In genomic region chr13:75411924-75412537, GRCh38 we compare ENCODE assay signal across 1 cellular context.
A peak's percentile ranks its signal among the peaks of the same experiment; 100 is the strongest.
TF ChIP-seq lines count a peak whose summit lies in the region.

No MANE protein-coding gene starts in this region.

TF ChIP-seq in HepG2, 621 proteins besides CTCF, POLR2A, EP300 and RAD21 (continued from another document and continues in another):
- no peak for TF ChIP-seq LCORL (IDR thresholded peaks at IDR 0.05)
- peak; percentile 82 for TF ChIP-seq LCORL (CRISPR knock-in tag; IDR thresholded peaks at IDR 0.05)
- TF ChIP-seq ZNF7 (CRISPR knock-in tag; IDR thresholded peaks at IDR 0.05): no peak
- TF ChIP-seq ZNF678 (CRISPR knock-in tag; IDR thresholded peaks at IDR 0.05): no peak
- TF ChIP-seq RXRB (CRISPR knock-in tag; IDR thresholded peaks at IDR 0.05; ENCODE audit: borderline replicate concordance): peak; percentile 93
- 0 out of 2 replicates have a peak, but pooled peaks have one; percentile 50 for TF ChIP-seq ZBTB25 (CRISPR knock-in tag; IDR thresholded peaks at IDR 0.05)
- no peak for TF ChIP-seq ZNF556 (CRISPR knock-in tag; IDR thresholded peaks at IDR 0.05; ENCODE audit: borderline replicate concordance)
- no peak for TF ChIP-seq STAT5B (CRISPR knock-in tag; IDR thresholded peaks at IDR 0.05)
- peak; percentile 99 for TF ChIP-seq SALL1 (CRISPR knock-in tag; IDR thresholded peaks at IDR 0.05)
- TF ChIP-seq ELF4 (CRISPR knock-in tag; IDR thresholded peaks at IDR 0.05; ENCODE audit: borderline replicate concordance): no peak
- TF ChIP-seq EHMT2 (IDR thresholded peaks at IDR 0.05; ENCODE audit: borderline replicate concordance, low read depth, low read length): no peak; the same call in 1 of the 2 replicates
- peak; percentile 69; the same call in 1 of the 2 replicates for TF ChIP-seq MAX (IDR thresholded peaks at IDR 0.05)
- TF ChIP-seq CREB3 (CRISPR knock-in tag; IDR thresholded peaks at IDR 0.05): no peak
- TF ChIP-seq CEBPZ (IDR thresholded peaks at IDR 0.05; ENCODE audit: low read length): no peak
- peak; percentile 54; the same call in 1 of the 2 replicates for TF ChIP-seq PATZ1 (CRISPR knock-in tag; IDR thresholded peaks at IDR 0.05)
- TF ChIP-seq POLR2AphosphoS5 (IDR thresholded peaks at IDR 0.05; ENCODE audit: low read depth, low read length): no peak
- TF ChIP-seq ZNF609 (CRISPR knock-in tag; IDR thresholded peaks at IDR 0.05; ENCODE audit: borderline replicate concordance): peak; percentile 80; the same call in 1 of the 2 replicates
- TF ChIP-seq ZBTB10 (CRISPR knock-in tag; IDR thresholded peaks at IDR 0.05; ENCODE audit: borderline replicate concordance): peak; percentile 29; the same call in 1 of the 2 replicates
- TF ChIP-seq HMG20A (CRISPR knock-in tag; IDR thresholded peaks at IDR 0.05; ENCODE audit: borderline replicate concordance): peak; percentile 89
- TF ChIP-seq ZNF737 (CRISPR knock-in tag; IDR thresholded peaks at IDR 0.05; ENCODE audit: borderline replicate concordance): no peak
- no peak for TF ChIP-seq RFX3 (CRISPR knock-in tag; IDR thresholded peaks at IDR 0.05)
- no peak; the same call in 1 of the 2 replicates for TF ChIP-seq SPEN (CRISPR knock-in tag; IDR thresholded peaks at IDR 0.05; ENCODE audit: low read depth)
- no peak for TF ChIP-seq ZNF557 (CRISPR knock-in tag; IDR thresholded peaks at IDR 0.05)
- TF ChIP-seq KDM5A (IDR thresholded peaks at IDR 0.05; ENCODE audit: borderline replicate concordance, low read length): no peak
- peak; percentile 53; the same call in 1 of the 2 replicates for TF ChIP-seq GATA4 (IDR thresholded peaks at IDR 0.05; ENCODE audit: borderline replicate concordance, low read depth)
- TF ChIP-seq NFATC3 (CRISPR knock-in tag; IDR thresholded peaks at IDR 0.05): no peak
- TF ChIP-seq ZFP37 (CRISPR knock-in tag; IDR thresholded peaks at IDR 0.05; ENCODE audit: borderline replicate concordance): no peak
- no peak for TF ChIP-seq TP53 (CRISPR knock-in tag; conservative IDR thresholded peaks at IDR 0.05)
- 0 out of 2 replicates have a peak, but pooled peaks have one; percentile 41 for TF ChIP-seq DNMT3B (CRISPR knock-in tag; conservative IDR thresholded peaks at IDR 0.05)
- no peak for TF ChIP-seq TEF (CRISPR knock-in tag; IDR thresholded peaks at IDR 0.05)
- 0 out of 2 replicates have a peak, but pooled peaks have one; percentile 49 for TF ChIP-seq ZNF317 (CRISPR knock-in tag; IDR thresholded peaks at IDR 0.05)
- TF ChIP-seq ZNF224 (CRISPR knock-in tag; IDR thresholded peaks at IDR 0.05): no peak
- no peak for TF ChIP-seq CCDC6 (CRISPR knock-in tag; IDR thresholded peaks at IDR 0.05)
- TF ChIP-seq UBTF (CRISPR knock-in tag; IDR thresholded peaks at IDR 0.05): no peak
- TF ChIP-seq ATAD3A (CRISPR knock-in tag; IDR thresholded peaks at IDR 0.05): no peak
- TF ChIP-seq HNF4G (IDR thresholded peaks at IDR 0.05; ENCODE audit: borderline replicate concordance, low read depth, low read length): peak; percentile 50; the same call in 1 of the 2 replicates
- no peak for TF ChIP-seq HNF4G (CRISPR knock-in tag; IDR thresholded peaks at IDR 0.05; ENCODE audit: borderline replicate concordance, low read depth)
- TF ChIP-seq TIGD3 (CRISPR knock-in tag; IDR thresholded peaks at IDR 0.05; ENCODE audit: borderline replicate concordance): no peak
